ENCODE assay signal across 20 cellular contexts in the genomic region with DNA sequence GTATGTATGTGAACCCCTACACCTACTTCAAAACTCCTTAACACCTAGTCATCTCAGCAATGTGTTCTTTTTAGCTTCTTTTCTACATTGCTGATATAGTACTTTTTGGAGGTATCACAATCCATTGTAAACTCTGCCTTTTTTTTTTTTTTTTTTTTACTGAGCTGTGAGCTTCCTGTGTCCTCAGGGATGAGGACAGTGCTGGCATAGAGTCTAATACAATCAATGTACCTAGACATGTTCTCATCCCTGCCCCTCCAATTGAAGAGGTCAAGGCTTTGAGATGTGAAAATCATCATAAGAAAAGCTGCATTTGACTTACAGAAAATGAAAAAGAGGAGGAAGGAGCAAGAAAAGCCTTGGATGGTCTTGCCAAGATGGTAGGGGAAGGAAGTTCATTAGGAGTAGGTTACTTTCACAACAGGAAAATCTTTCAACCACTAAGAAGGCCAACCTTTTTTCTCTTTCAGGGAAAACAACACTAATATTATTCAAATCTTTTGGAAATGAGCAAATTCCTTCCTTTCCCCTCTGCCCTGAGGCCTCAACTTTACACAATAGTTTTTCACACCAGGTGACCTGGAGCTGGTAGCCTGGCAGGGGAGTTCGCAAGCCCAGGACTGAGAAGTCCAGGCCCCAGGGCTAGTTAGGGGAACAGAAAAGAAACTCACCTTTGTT. TPM values are rescaled to one million over a fixed set of nuclear protein-coding genes. Genes with fewer than 3 reads are reported as not detected.
DNase-seq lines count a peak whose midpoint lies in the region; ATAC-seq and TF ChIP-seq lines count a peak whose summit lies in the region.
"Had no signal": no experiment of that assay in that cellular context is flagged by ENCODE, and none has a peak within 500 bp of the region (broad histone marks: within the 10 kb centered on the region; RNA-seq: fewer than 3 reads in every experiment).

No MANE protein-coding gene starts in this region.

- intact Hi-C loops in naive thymus-derived CD4-positive, alpha-beta T cell (cut with micrococcal nuclease) = loop anchor here in 1 of 2 donors (2.0 to 10.0 kb wide), 3 partner anchors 58 to 1428 kb away; partner anchors contain the start of gene MCUR1

- peak overlapping the region; percentile 92 for H3K27ac Mint-ChIP-seq in GM23338
- H3K27ac Mint-ChIP-seq in activated T-helper 17 cell treated with anti-CD3 and anti-CD28 coated beads, Interleukin-2, amount 50 U/mL, for 72 hours = no peak overlapping the region
- H3K27ac Mint-ChIP-seq in naive thymus-derived CD4-positive, alpha-beta T cell = peak overlapping the region in 2 of 9 donors; percentile 37 to 51

- ATAC-seq in GM23338 (peak; percentile 17), GM21423 (IDR thresholded peaks at IDR 0.05; ENCODE audit: unreplicated experiment) (no peak)
- no peak for ATAC-seq in activated T-helper 17 cell treated with anti-CD3 and anti-CD28 coated beads, Interleukin-2, amount 50 U/mL, for 72 hours (replicated peaks)
- ATAC-seq in naive thymus-derived CD4-positive, alpha-beta T cell = no peak
- ATAC-seq: activated CD4-positive, CD25-positive, alpha-beta regulatory T cell treated with anti-CD3 and anti-CD28 coated beads, Interleukin-2, amount 50 U/mL, for 24 hours; pancreas had no signal

- peaks cover 53% of the 10 kb centered on the region for H3K4me1 Mint-ChIP-seq in GM23338
- H3K4me1 Mint-ChIP-seq in activated T-helper 17 cell treated with anti-CD3 and anti-CD28 coated beads, Interleukin-2, amount 50 U/mL, for 72 hours = no peaks in the 10 kb centered on the region
- peaks cover 7 to 20% (median 14%) of the 10 kb centered on the region in 7 donors for H3K4me1 Mint-ChIP-seq in naive thymus-derived CD4-positive, alpha-beta T cell

- POLR2A ChIA-PET in naive thymus-derived CD4-positive, alpha-beta T cell (lab: Charles Lee) = interaction anchor here (0.6 kb wide), 1 partner anchor 57 kb away, joined by 3 read pairs; no protein-coding TSS in a partner anchor

- H3K9me3 Mint-ChIP-seq in GM23338 = peaks cover 8% of the 10 kb centered on the region; the same call in 2 of the 3 replicates
- H3K9me3 Mint-ChIP-seq in activated T-helper 17 cell treated with anti-CD3 and anti-CD28 coated beads, Interleukin-2, amount 50 U/mL, for 72 hours = no peaks in the 10 kb centered on the region
- H3K9me3 Mint-ChIP-seq in naive thymus-derived CD4-positive, alpha-beta T cell = no peaks in the 10 kb centered on the region

- no peaks in the 10 kb centered on the region for H3K9me3 ChIP-seq in naive thymus-derived CD4-positive, alpha-beta T cell (ENCODE audit: control insufficient read depth in 2 of 3, low read length in 3 of 3)
- H3K9me3 ChIP-seq: colonic mucosa, esophagus muscularis mucosa, pancreas had no signal

- H3K4me2 ChIP-seq in GM23338 = peak overlapping the region; percentile 81

- peak overlapping the region; percentile 85 for H3K4me3 Mint-ChIP-seq in GM23338
- H3K4me3 Mint-ChIP-seq in activated T-helper 17 cell treated with anti-CD3 and anti-CD28 coated beads, Interleukin-2, amount 50 U/mL, for 72 hours = peak overlapping the region; percentile 12
- peak overlapping the region in 6 of 10 donors; percentile 19 to 100 (median 48) for H3K4me3 Mint-ChIP-seq in naive thymus-derived CD4-positive, alpha-beta T cell

- no peaks in the 10 kb centered on the region for H3K27me3 ChIP-seq in GM23338 (ENCODE audit: insufficient read depth)
- H3K27me3 ChIP-seq in naive thymus-derived CD4-positive, alpha-beta T cell (ENCODE audit: control insufficient read depth in 2 of 2, insufficient read depth in 2 of 2, low read length in 2 of 2) = no peaks in the 10 kb centered on the region
- H3K27me3 ChIP-seq: colonic mucosa, esophagus muscularis mucosa, pancreas had no signal

- H3K36me3 Mint-ChIP-seq in GM23338 (ENCODE audit: low read depth) = peaks cover 22% of the 10 kb centered on the region
- H3K36me3 Mint-ChIP-seq in activated T-helper 17 cell treated with anti-CD3 and anti-CD28 coated beads, Interleukin-2, amount 50 U/mL, for 72 hours (ENCODE audit: low read depth) = peaks cover 29% of the 10 kb centered on the region
- H3K36me3 Mint-ChIP-seq in naive thymus-derived CD4-positive, alpha-beta T cell = peaks cover 0 to 3% (median 0%) of the 10 kb centered on the region in 5 donors

- peaks cover 55% of the 10 kb centered on the region for H3K79me2 ChIP-seq in GM23338 (replicated peaks; ENCODE audit: insufficient read depth)

- DNase-seq in AML-193 (lab: John Stamatoyannopoulos, UW) = peak; percentile 54 to 65
- DNase-seq in GM23338 (ENCODE audit: low spot score) = peak; percentile 71
- DNase-seq in naive thymus-derived CD4-positive, alpha-beta T cell = no peak
- DNase-seq in activated CD8-positive, alpha-beta memory T cell treated with anti-CD3 and anti-CD28 coated beads for 24 hours = no peak
- DNase-seq in stimulated activated CD4-positive, alpha-beta T cell treated with anti-CD3 and anti-CD28 coated beads, Interleukin-2, amount 100 ng/mL, for 24 hours = no peak
- no peak for DNase-seq in NOMO-1 (lab: John Stamatoyannopoulos, UW; ENCODE audit: unreplicated experiment in 2 of 2)
- DNase-seq: amniotic stem cell; colonic mucosa; DMS79; hippocampal formation; NCI-H1092 treated with DMSO at 0.1 percent for 48 hours; NCI-H345; pancreas; stimulated activated CD4-positive, alpha-beta T cell treated with anti-CD3 and anti-CD28 coated beads, Interleukin-15, amount 100 ng/mL, for 24 hours; SW 1271 had no signal

- H3K27me3 Mint-ChIP-seq in GM23338 (ENCODE audit: insufficient read depth, low read depth, poor library complexity) = peaks cover 14% of the 10 kb centered on the region
- H3K27me3 Mint-ChIP-seq in activated T-helper 17 cell treated with anti-CD3 and anti-CD28 coated beads, Interleukin-2, amount 50 U/mL, for 72 hours = no peaks in the 10 kb centered on the region
- no peaks in the 10 kb centered on the region for H3K27me3 Mint-ChIP-seq in naive thymus-derived CD4-positive, alpha-beta T cell

- H3K4me3 ChIP-seq in GM23338 = peak overlapping the region; percentile 92
- H3K4me3 ChIP-seq in naive thymus-derived CD4-positive, alpha-beta T cell (ENCODE audit: low read length) = no peak overlapping the region
- H3K4me3 ChIP-seq: colonic mucosa, esophagus muscularis mucosa, lung, pancreas had no signal

- peak overlapping the region; percentile 86 for H3K27ac ChIP-seq in GM23338 (ENCODE audit: low read depth)
- H3K27ac ChIP-seq in naive thymus-derived CD4-positive, alpha-beta T cell (ENCODE audit: low read depth, low read length) = no peak overlapping the region
- H3K27ac ChIP-seq: colonic mucosa, pancreas had no signal

- CTCF ChIA-PET in naive thymus-derived CD4-positive, alpha-beta T cell (lab: Charles Lee) = interaction anchor here (0.6 kb wide), 1 partner anchor 352 kb away, joined by 3 read pairs; no protein-coding TSS in a partner anchor

- no peaks in the 10 kb centered on the region for H3K9me2 ChIP-seq in GM23338 (ENCODE audit: insufficient read depth)

- peaks cover 40% of the 10 kb centered on the region for H3K4me1 ChIP-seq in GM23338 (ENCODE audit: insufficient read depth)
- no peaks in the 10 kb centered on the region for H3K4me1 ChIP-seq in naive thymus-derived CD4-positive, alpha-beta T cell (ENCODE audit: control insufficient read depth in 2 of 2, insufficient read depth in 2 of 2, low read length in 2 of 2)
- H3K4me1 ChIP-seq: pancreas had no signal

- no peak for TF ChIP-seq CTCF in GM23338 (conservative IDR thresholded peaks at IDR 0.05; ENCODE audit: low read depth in 2 of 2)

- no peaks in the 10 kb centered on the region for H3K36me3 ChIP-seq in GM23338 (ENCODE audit: insufficient read depth)
- peaks cover 0 to 11% (median 0%) of the 10 kb centered on the region in 3 experiments for H3K36me3 ChIP-seq in naive thymus-derived CD4-positive, alpha-beta T cell (ENCODE audit: control insufficient read depth in 2 of 3, insufficient read depth in 3 of 3, low read length in 3 of 3)
- H3K36me3 ChIP-seq: colonic mucosa, esophagus muscularis mucosa, pancreas had no signal

- no peak overlapping the region for H2AFZ ChIP-seq in GM23338

- H3F3A ChIP-seq in GM23338 (replicated peaks; ENCODE audit: low read depth) = peaks cover 20% of the 10 kb centered on the region; the same call in 1 of the 2 replicates

- peaks cover 17% of the 10 kb centered on the region for H4K20me1 ChIP-seq in GM23338 (replicated peaks; ENCODE audit: insufficient read depth)

TF ChIP-seq in GM23338, 12 proteins besides CTCF, POLR2A, EP300 and RAD21:
- TF ChIP-seq EZH2phosphoT487 (IDR thresholded peaks at IDR 0.05; ENCODE audit: unreplicated experiment) (no peak), NANOG (IDR thresholded peaks at IDR 0.05; ENCODE audit: borderline replicate concordance) (peak; percentile 71)

RNA-seq across cellular contexts. Expression of gene JARID2, which starts 2.8 kb away (rescaled TPM):
- 177 and 196 TPM in 2 replicates for total RNA-seq in GM23338 (2014; rRNA removed; shearing (Covaris generic))
- polyA plus RNA-seq in GM23338 (2016; fragmentation: Nextera tagmentation; extraction: Ambion mirVana) = 87.6 and 92.8 TPM in 2 replicates
- total RNA-seq in activated T-helper 17 cell treated with anti-CD3 and anti-CD28 coated beads, Interleukin-2, amount 50 U/mL, for 72 hours = 10 to 100 TPM; 20.7 to 50.3 TPM
- 10 to 100 TPM; 23.4 to 39.6 (median 29.9) TPM for total RNA-seq in naive thymus-derived CD4-positive, alpha-beta T cell
- polyA plus RNA-seq in naive thymus-derived CD4-positive, alpha-beta T cell = 10 to 100 TPM in 1 of 2 donors, 1 to 10 TPM in 1; 6.9 to 13.9 TPM

Comparison
In these comparisons a context has a peak if more than half of its experiments do, and no peak if none do; other contexts are left out.
1. DNase-seq: peak in AML-193 (2 of 2) and GM23338 (single experiment); none in naive thymus-derived CD4-positive, alpha-beta T cell (0 of 9), activated CD8-positive, alpha-beta memory T cell treated with anti-CD3 and anti-CD28 coated beads for 24 hours (single experiment), stimulated activated CD4-positive, alpha-beta T cell treated with anti-CD3 and anti-CD28 coated beads, Interleukin-2, amount 100 ng/mL, for 24 hours (0 of 2) and NOMO-1 (0 of 2).
2. H3K4me3 Mint-ChIP-seq: peak in every context shown above with its lines; median percentile 85 in GM23338; 48 in naive thymus-derived CD4-positive, alpha-beta T cell; 12 in activated T-helper 17 cell treated with anti-CD3 and anti-CD28 coated beads, Interleukin-2, amount 50 U/mL, for 72 hours.